ENCODE assay signal across 1 cellular context in genomic region chr5:174725261-174725990, GRCh38.
TF ChIP-seq lines count a peak whose summit lies in the region.

No MANE protein-coding gene starts in this region.

TF ChIP-seq in HEK293, 187 proteins besides CTCF, POLR2A, EP300 and RAD21 (continued from another document):
- TF ChIP-seq PRDM10 (tag by site-specific recombination; IDR thresholded peaks at IDR 0.05): 0 out of 2 replicates have a peak, but pooled peaks have one; percentile 17
